ENCODE assay signal across 9 cellular contexts in genomic region chr2:44718431-44718830, GRCh38.
"Had no signal": no experiment of that assay in that cellular context is flagged by ENCODE, and none has a peak within 500 bp of the region (broad histone marks: within the 10 kb centered on the region; RNA-seq: fewer than 3 reads in every experiment).

No MANE protein-coding gene starts in this region.

- ATAC-seq: GM23338, HCT116 had no signal

- H3K36me3 ChIP-seq: HAP-1 had no signal

- H3K9me3 ChIP-seq: HAP-1 had no signal

- H3K4me3 ChIP-seq: GM23248, GM23338, HAP-1 had no signal

- H3K27ac ChIP-seq: GM23248 had no signal

- DNase-seq: GM23248, GOT3, H7, H9, HCEC 1CT, HFFc6 had no signal
